In the genomic region with DNA sequence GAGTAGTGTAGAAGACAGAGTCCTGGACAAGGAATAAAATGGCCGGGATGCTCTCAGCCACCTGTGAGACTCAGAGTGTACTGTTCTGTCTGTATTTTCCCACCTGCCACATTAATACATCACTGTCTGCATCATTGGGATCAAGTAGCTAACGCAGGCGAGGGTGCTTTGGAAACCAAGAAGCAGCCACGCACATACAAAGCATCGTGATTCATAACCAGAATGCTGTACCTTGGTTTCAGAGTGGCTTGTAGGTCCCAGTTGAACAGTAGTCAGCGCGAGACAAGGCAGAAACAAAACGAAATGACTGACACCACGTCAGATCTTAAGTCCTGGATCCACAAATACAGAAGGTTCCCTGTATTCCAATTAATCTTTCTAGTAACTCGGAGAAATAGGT, we compare ENCODE assay signal across 11 cellular contexts.
A peak's percentile ranks its signal among the peaks of the same experiment; 100 is the strongest.
DNase-seq lines count a peak whose midpoint lies in the region; ATAC-seq and TF ChIP-seq lines count a peak whose summit lies in the region.
"Had no signal": no experiment of that assay in that cellular context is flagged by ENCODE, and none has a peak within 500 bp of the region (broad histone marks: within the 10 kb centered on the region; RNA-seq: fewer than 3 reads in every experiment).

No MANE protein-coding gene starts in this region.

- DNase-seq in neural progenitor cell (ENCODE audit: low spot score) (no peak), glutamatergic neuron (no peak), testis (no peak), DMS 273 (lab: John Stamatoyannopoulos, UW; ENCODE audit: unreplicated experiment) (no peak)
- no peak for DNase-seq in stimulated activated CD4-positive, alpha-beta T cell treated with anti-CD3 and anti-CD28 coated beads, Interleukin-12 subunit alpha, Interleukin-12 subunit beta, amount 100 ng/mL, for 4 hours
- DNase-seq: activated gamma-delta T cell; effector CD4-positive, alpha-beta T cell; stimulated activated naive CD8-positive, alpha-beta T cell treated with anti-CD3 and anti-CD28 coated beads, Interleukin-15, Interleukin-2, amounts not matched to agents 100 U/mL and 50 U/mL, for 24 hours had no signal

- intact Hi-C loops in testis (cut with DNase I; ENCODE audit: low total_unique reads): no loop called here

- H4K20me1 ChIP-seq in neural progenitor cell (ENCODE audit: low read depth): no peaks in the 10 kb centered on the region

- H3K9me3 ChIP-seq in neural progenitor cell (ENCODE audit: low read depth) (no peaks in the 10 kb centered on the region), testis (no peaks in the 10 kb centered on the region)

- H3K4me1 ChIP-seq in neural progenitor cell: peaks cover 10% of the 10 kb centered on the region
- peaks cover 14% of the 10 kb centered on the region for H3K4me1 ChIP-seq in testis

- H3K9me3 Mint-ChIP-seq in neural progenitor cell (peaks cover 23% of the 10 kb centered on the region), glutamatergic neuron (ENCODE audit: unreplicated experiment) (peaks cover 4% of the 10 kb centered on the region)

- peaks cover 29% of the 10 kb centered on the region for H3K27me3 ChIP-seq in neural progenitor cell
- H3K27me3 ChIP-seq in testis: no peaks in the 10 kb centered on the region

- H2AFZ ChIP-seq in neural progenitor cell (replicated peaks): no peak overlapping the region

- H3K36me3 ChIP-seq in neural progenitor cell (no peaks in the 10 kb centered on the region), testis (ENCODE audit: low read depth, missing control alignments) (no peaks in the 10 kb centered on the region)

- H3K4me3 ChIP-seq in neural progenitor cell: no peak overlapping the region
- H3K4me3 ChIP-seq in testis: no peak overlapping the region

- no peak for TF ChIP-seq CTCF in neural progenitor cell (IDR thresholded peaks at IDR 0.05)
- no peak for TF ChIP-seq CTCF in glutamatergic neuron (IDR thresholded peaks at IDR 0.05; ENCODE audit: partially characterized antibody, unreplicated experiment)
- no peak for TF ChIP-seq CTCF in testis (IDR thresholded peaks at IDR 0.05)

- H3K9ac ChIP-seq in neural progenitor cell: no peak overlapping the region

- H3K36me3 Mint-ChIP-seq in neural progenitor cell (peaks cover 3% of the 10 kb centered on the region), glutamatergic neuron (ENCODE audit: unreplicated experiment) (peaks cover 5% of the 10 kb centered on the region)

- H3K27me3 Mint-ChIP-seq in neural progenitor cell (ENCODE audit: insufficient read depth, low read depth) (peaks cover 22% of the 10 kb centered on the region), glutamatergic neuron (ENCODE audit: unreplicated experiment) (peaks cover 2% of the 10 kb centered on the region)

- peak overlapping the region; percentile 61 for H3K4me3 Mint-ChIP-seq in neural progenitor cell
- no peak overlapping the region for H3K4me3 Mint-ChIP-seq in glutamatergic neuron (ENCODE audit: unreplicated experiment)

- H3K4me1 Mint-ChIP-seq in neural progenitor cell (peaks cover 62% of the 10 kb centered on the region), glutamatergic neuron (ENCODE audit: low read depth, unreplicated experiment) (no peaks in the 10 kb centered on the region)

- no peak overlapping the region for H3K27ac ChIP-seq in neural progenitor cell
- H3K27ac ChIP-seq in testis: no peak overlapping the region

- no peak overlapping the region for H3K4me2 ChIP-seq in neural progenitor cell

- H3K27ac Mint-ChIP-seq in neural progenitor cell (peak overlapping the region; percentile 92), glutamatergic neuron (ENCODE audit: unreplicated experiment) (no peak overlapping the region)

- no peaks in the 10 kb centered on the region for H3F3A ChIP-seq in neural progenitor cell (ENCODE audit: low read depth)

- WGBS in testis, 2 donors: 77 to 80% methylated on average over 10 of the region's 10 CpGs

- no peak for TF ChIP-seq POLR2A in testis (IDR thresholded peaks at IDR 0.05)

- H3K79me2 ChIP-seq in neural progenitor cell (ENCODE audit: low read depth): no peaks in the 10 kb centered on the region

- ATAC-seq in GM18873 (IDR thresholded peaks at IDR 0.05; ENCODE audit: low FRiP score, unreplicated experiment) (peak; percentile 84), GM21825 (IDR thresholded peaks at IDR 0.05; ENCODE audit: unreplicated experiment) (peak; percentile 77), HG03342 (IDR thresholded peaks at IDR 0.05; ENCODE audit: unreplicated experiment) (peak; percentile 81)
- ATAC-seq: stimulated activated naive CD8-positive, alpha-beta T cell treated with anti-CD3 and anti-CD28 coated beads, Interleukin-15, Interleukin-2, amounts not matched to agents 100 U/mL and 50 U/mL, for 24 hours had no signal
